In genomic region chr15:28106294-28107110, GRCh38 we compare ENCODE assay signal across 1 cellular context.
TF ChIP-seq lines count a peak whose summit lies in the region.

No MANE protein-coding gene starts in this region.

TF ChIP-seq in H1, 55 proteins besides CTCF, POLR2A, EP300 and RAD21:
- TF ChIP-seq KDM4A (IDR thresholded peaks at IDR 0.05; ENCODE audit: low read depth, low read length, severe bottlenecking) (peak; percentile 16), HDAC2 (IDR thresholded peaks at IDR 0.05; ENCODE audit: borderline replicate concordance in 1 of 2, low read depth in 2 of 2, low read length in 2 of 2) (0 out of 4 replicates have a peak, but pooled peaks of 1 of the 2 experiments have one; percentile 2), SIN3A (conservative IDR thresholded peaks at IDR 0.05 in 1 of 2, IDR thresholded peaks at IDR 0.05 in 1 of 2; ENCODE audit: low read depth in 1 of 2, low read length in 2 of 2) (no peak)
